ENCODE assay signal across 1 cellular context in the genomic region with DNA sequence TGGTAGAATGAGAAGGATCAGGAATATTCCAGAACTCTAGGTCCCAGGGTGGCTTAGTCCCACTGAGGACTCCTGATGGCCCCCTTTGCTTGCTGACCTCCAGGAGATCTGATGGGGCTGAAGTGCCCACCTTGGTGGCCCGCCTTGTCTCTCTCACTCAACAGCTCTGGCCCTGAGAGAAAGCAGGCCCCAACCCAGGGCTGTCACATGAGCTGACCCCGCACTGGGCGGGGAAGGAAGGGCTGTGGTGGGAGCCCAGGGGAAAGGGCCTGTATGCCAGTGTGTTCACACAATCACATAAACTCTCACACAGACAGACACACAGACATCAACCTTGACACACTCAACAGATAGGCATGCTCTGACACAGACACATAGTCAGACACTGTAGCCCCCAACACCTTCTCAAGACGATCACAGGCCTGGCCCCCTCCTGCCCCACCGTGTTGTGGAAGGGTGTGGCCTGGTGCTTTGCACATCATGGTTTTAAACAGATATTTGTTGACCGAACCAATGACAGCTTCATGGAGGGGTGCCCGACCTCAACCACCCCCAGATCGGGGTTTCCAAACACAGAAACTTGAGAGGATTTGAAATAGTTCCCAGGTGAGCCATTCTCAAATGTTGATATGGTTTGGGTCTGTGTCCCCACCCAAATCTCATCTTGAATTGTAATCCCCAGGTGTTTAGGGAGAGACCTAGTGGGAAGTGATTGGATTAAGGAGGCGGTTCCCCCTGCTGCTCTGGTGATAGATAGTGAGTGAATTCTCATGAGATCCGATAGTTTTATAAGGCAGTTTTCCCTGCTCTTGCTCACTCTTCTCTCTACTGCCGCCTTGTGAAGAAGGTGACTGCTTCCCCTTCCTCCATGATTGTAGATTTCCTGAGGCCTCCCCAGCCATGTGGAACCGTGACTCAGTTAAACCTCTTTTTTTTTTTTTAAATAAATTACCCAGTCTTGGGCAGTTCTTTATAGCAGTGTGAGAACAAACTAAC.
TF ChIP-seq lines count a peak whose summit lies in the region.

No MANE protein-coding gene starts in this region.

TF ChIP-seq in K562, 482 proteins besides CTCF, POLR2A, EP300 and RAD21 (continued from another document):
- TF ChIP-seq, protein P1, sequence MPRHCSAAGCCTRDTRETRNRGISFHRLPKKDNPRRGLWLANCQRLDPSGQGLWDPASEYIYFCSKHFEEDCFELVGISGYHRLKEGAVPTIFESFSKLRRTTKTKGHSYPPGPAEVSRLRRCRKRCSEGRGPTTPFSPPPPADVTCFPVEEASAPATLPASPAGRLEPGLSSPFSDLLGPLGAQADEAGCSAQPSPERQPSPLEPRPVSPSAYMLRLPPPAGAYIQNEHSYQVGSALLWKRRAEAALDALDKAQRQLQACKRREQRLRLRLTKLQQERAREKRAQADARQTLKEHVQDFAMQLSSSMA (CRISPR knock-in tag; IDR thresholded peaks at IDR 0.05) = no peak
- no peak for TF ChIP-seq ZNF316 (IDR thresholded peaks at IDR 0.05)
- TF ChIP-seq, protein P2, sequence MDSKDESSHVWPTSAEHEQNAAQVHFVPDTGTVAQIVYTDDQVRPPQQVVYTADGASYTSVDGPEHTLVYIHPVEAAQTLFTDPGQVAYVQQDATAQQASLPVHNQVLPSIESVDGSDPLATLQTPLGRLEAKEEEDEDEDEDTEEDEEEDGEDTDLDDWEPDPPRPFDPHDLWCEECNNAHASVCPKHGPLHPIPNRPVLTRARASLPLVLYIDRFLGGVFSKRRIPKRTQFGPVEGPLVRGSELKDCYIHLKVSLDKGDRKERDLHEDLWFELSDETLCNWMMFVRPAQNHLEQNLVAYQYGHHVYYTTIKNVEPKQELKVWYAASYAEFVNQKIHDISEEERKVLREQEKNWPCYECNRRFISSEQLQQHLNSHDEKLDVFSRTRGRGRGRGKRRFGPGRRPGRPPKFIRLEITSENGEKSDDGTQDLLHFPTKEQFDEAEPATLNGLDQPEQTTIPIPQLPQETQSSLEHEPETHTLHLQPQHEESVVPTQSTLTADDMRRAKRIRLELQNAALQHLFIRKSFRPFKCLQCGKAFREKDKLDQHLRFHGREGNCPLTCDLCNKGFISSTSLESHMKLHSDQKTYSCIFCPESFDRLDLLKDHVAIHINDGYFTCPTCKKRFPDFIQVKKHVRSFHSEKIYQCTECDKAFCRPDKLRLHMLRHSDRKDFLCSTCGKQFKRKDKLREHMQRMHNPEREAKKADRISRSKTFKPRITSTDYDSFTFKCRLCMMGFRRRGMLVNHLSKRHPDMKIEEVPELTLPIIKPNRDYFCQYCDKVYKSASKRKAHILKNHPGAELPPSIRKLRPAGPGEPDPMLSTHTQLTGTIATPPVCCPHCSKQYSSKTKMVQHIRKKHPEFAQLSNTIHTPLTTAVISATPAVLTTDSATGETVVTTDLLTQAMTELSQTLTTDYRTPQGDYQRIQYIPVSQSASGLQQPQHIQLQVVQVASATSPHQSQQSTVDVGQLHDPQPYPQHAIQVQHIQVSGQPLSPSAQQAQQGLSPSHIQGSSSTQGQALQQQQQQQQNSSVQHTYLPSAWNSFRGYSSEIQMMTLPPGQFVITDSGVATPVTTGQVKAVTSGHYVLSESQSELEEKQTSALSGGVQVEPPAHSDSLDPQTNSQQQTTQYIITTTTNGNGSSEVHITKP (IDR thresholded peaks at IDR 0.05; ENCODE audit: partially characterized antibody) = peak; percentile 74
- TF ChIP-seq PML (IDR thresholded peaks at IDR 0.05; ENCODE audit: low read length) = no peak
TF ChIP-seq in K562: peak in this region for 1.
